ENCODE assay signal across 10 cellular contexts in genomic region chr12:64627781-64628180, GRCh38. TPM values are rescaled to one million over a fixed set of nuclear protein-coding genes. Genes with fewer than 3 reads are reported as not detected.
DNase-seq lines count a peak whose midpoint lies in the region; ATAC-seq and TF ChIP-seq lines count a peak whose summit lies in the region.
"Had no signal": no experiment of that assay in that cellular context is flagged by ENCODE, and none has a peak within 500 bp of the region (broad histone marks: within the 10 kb centered on the region; RNA-seq: fewer than 3 reads in every experiment).

No MANE protein-coding gene starts in this region.

- peaks cover 75% of the 10 kb centered on the region for H3K4me1 Mint-ChIP-seq in activated CD4-positive, alpha-beta memory T cell treated with anti-CD3 and anti-CD28 coated beads for 36 hours (ENCODE audit: low read depth)
- peaks cover 57% of the 10 kb centered on the region for H3K4me1 Mint-ChIP-seq in activated CD4-positive, alpha-beta memory T cell treated with anti-CD3 and anti-CD28 coated beads, Interleukin-2, amount 10 ng/mL, durations not matched to agents 7 days and 5 days

- no peak overlapping the region for H3K4me3 Mint-ChIP-seq in activated CD4-positive, alpha-beta memory T cell treated with anti-CD3 and anti-CD28 coated beads for 36 hours
- no peak overlapping the region for H3K4me3 Mint-ChIP-seq in activated CD4-positive, alpha-beta memory T cell treated with anti-CD3 and anti-CD28 coated beads, Interleukin-2, amount 10 ng/mL, durations not matched to agents 7 days and 5 days
- H3K4me3 Mint-ChIP-seq: neural crest cell had no signal

- H3K4me3 ChIP-seq in astrocyte of the spinal cord (ENCODE audit: low read depth, low read length) = no peak overlapping the region
- H3K4me3 ChIP-seq in thoracic aorta = no peak overlapping the region

- in situ Hi-C loops in astrocyte of the spinal cord (cut with HindIII; ENCODE audit: low sequenced_read_pairs) = no loop called here

- DNase-seq in activated CD4-positive, alpha-beta memory T cell treated with anti-CD3 and anti-CD28 coated beads for 36 hours = no peak
- DNase-seq in activated CD4-positive, alpha-beta memory T cell treated with anti-CD3 and anti-CD28 coated beads, Interleukin-2, amount 10 ng/mL, durations not matched to agents 7 days and 5 days = no peak
- DNase-seq in astrocyte of the spinal cord (ENCODE audit: low read depth, low spot score) = peak; percentile 74
- peak; percentile 72 for DNase-seq in hepatic stellate cell (ENCODE audit: low spot score)
- DNase-seq in thoracic aorta (ENCODE audit: low spot score) = no peak
- no peak for DNase-seq in GM20000 (ENCODE audit: low spot score)
- no peak for DNase-seq in hypothalamus (lab: John Stamatoyannopoulos, UW)
- DNase-seq: activated gamma-delta T cell treated with Interleukin-2 at 50 U/mL for 16 hours had no signal

- no peaks in the 10 kb centered on the region for H3K9me3 ChIP-seq in thoracic aorta

- H3K36me3 ChIP-seq in thoracic aorta = peaks cover 4% of the 10 kb centered on the region

- H3K27me3 ChIP-seq in thoracic aorta (replicated peaks; ENCODE audit: insufficient read depth) = no peaks in the 10 kb centered on the region

- peak overlapping the region; percentile 80 to 87 for H3K27ac ChIP-seq in thoracic aorta

- CTCF ChIA-PET in activated CD4-positive, alpha-beta memory T cell treated with anti-CD3 and anti-CD28 coated beads for 36 hours (lab: Charles Lee) = interaction anchor here (1.3 kb wide), 1 partner anchor 70 kb away, joined by 3 read pairs; no protein-coding TSS in a partner anchor
- CTCF ChIA-PET in activated CD4-positive, alpha-beta memory T cell treated with anti-CD3 and anti-CD28 coated beads, Interleukin-2, amount 10 ng/mL, durations not matched to agents 7 days and 5 days (lab: Charles Lee) = interaction anchor here (1.0 to 1.4 kb wide), 3 partner anchors 17 to 78 kb away, joined by 3 to 4 read pairs (median 4); no protein-coding TSS in a partner anchor

- intact Hi-C loops in activated CD4-positive, alpha-beta memory T cell treated with anti-CD3 and anti-CD28 coated beads for 36 hours (cut with micrococcal nuclease) = no loop called here

- TF ChIP-seq CTCF in astrocyte of the spinal cord (IDR thresholded peaks at IDR 0.05; ENCODE audit: low read depth, low read length) = no peak
- no peak for TF ChIP-seq CTCF in thoracic aorta (IDR thresholded peaks at IDR 0.05)
- TF ChIP-seq CTCF in GM20000 (IDR thresholded peaks at IDR 0.05; ENCODE audit: extremely low read depth, missing control alignments) = no peak

- H3K27ac Mint-ChIP-seq in activated CD4-positive, alpha-beta memory T cell treated with anti-CD3 and anti-CD28 coated beads for 36 hours = peak overlapping the region; percentile 52
- no peak overlapping the region for H3K27ac Mint-ChIP-seq in activated CD4-positive, alpha-beta memory T cell treated with anti-CD3 and anti-CD28 coated beads, Interleukin-2, amount 10 ng/mL, durations not matched to agents 7 days and 5 days

- peaks cover 68 to 99% of the 10 kb centered on the region in 2 donors for H3K4me1 ChIP-seq in thoracic aorta (ENCODE audit: control insufficient read depth in 1 of 2, low read depth in 2 of 2)

- H3K27me3 Mint-ChIP-seq in activated CD4-positive, alpha-beta memory T cell treated with anti-CD3 and anti-CD28 coated beads for 36 hours = no peaks in the 10 kb centered on the region
- H3K27me3 Mint-ChIP-seq in activated CD4-positive, alpha-beta memory T cell treated with anti-CD3 and anti-CD28 coated beads, Interleukin-2, amount 10 ng/mL, durations not matched to agents 7 days and 5 days = no peaks in the 10 kb centered on the region

- POLR2A ChIA-PET in activated CD4-positive, alpha-beta memory T cell treated with anti-CD3 and anti-CD28 coated beads for 36 hours (lab: Charles Lee) = no interaction called here
- POLR2A ChIA-PET in activated CD4-positive, alpha-beta memory T cell treated with anti-CD3 and anti-CD28 coated beads, Interleukin-2, amount 10 ng/mL, durations not matched to agents 7 days and 5 days (lab: Charles Lee) = interaction anchor here (1.1 kb wide), 1 partner anchor 18 kb away, joined by 3 read pairs; no protein-coding TSS in a partner anchor

- H3K36me3 Mint-ChIP-seq in activated CD4-positive, alpha-beta memory T cell treated with anti-CD3 and anti-CD28 coated beads for 36 hours = peaks cover 20% of the 10 kb centered on the region
- H3K36me3 Mint-ChIP-seq in activated CD4-positive, alpha-beta memory T cell treated with anti-CD3 and anti-CD28 coated beads, Interleukin-2, amount 10 ng/mL, durations not matched to agents 7 days and 5 days (ENCODE audit: low read depth) = peaks cover 48% of the 10 kb centered on the region

- H3K9me3 Mint-ChIP-seq in activated CD4-positive, alpha-beta memory T cell treated with anti-CD3 and anti-CD28 coated beads for 36 hours = no peaks in the 10 kb centered on the region
- H3K9me3 Mint-ChIP-seq in activated CD4-positive, alpha-beta memory T cell treated with anti-CD3 and anti-CD28 coated beads, Interleukin-2, amount 10 ng/mL, durations not matched to agents 7 days and 5 days = peaks cover 13% of the 10 kb centered on the region

- ATAC-seq in thoracic aorta (ENCODE audit: insufficient number of reproducible peaks, low FRiP score, low read depth) (peak; percentile 62), esophagus mucosa (no peak)

RNA-seq across cellular contexts. Expression of gene RASSF3, which starts 17.5 kb away (rescaled TPM):
- total RNA-seq in activated CD4-positive, alpha-beta memory T cell treated with anti-CD3 and anti-CD28 coated beads for 36 hours = 10 to 100 TPM; 40.6 to 40.7 TPM
- 10 to 100 TPM; 81.3 to 83.7 TPM for total RNA-seq in activated CD4-positive, alpha-beta memory T cell treated with anti-CD3 and anti-CD28 coated beads, Interleukin-2, amount 10 ng/mL, durations not matched to agents 7 days and 5 days
- 100 to 1,000 TPM; 126 to 149 TPM for total RNA-seq in thoracic aorta
- 13.4 TPM for total RNA-seq in esophagus mucosa

Comparison
In these comparisons a context has a peak if more than half of its experiments do, and no peak if none do; other contexts are left out.
1. DNase-seq: peak in astrocyte of the spinal cord (single experiment) and hepatic stellate cell (single experiment); none in activated CD4-positive, alpha-beta memory T cell treated with anti-CD3 and anti-CD28 coated beads for 36 hours (single experiment), activated CD4-positive, alpha-beta memory T cell treated with anti-CD3 and anti-CD28 coated beads, Interleukin-2, amount 10 ng/mL, durations not matched to agents 7 days and 5 days (single experiment), thoracic aorta (single experiment), GM20000 (single experiment) and hypothalamus (0 of 51).